In the genomic region with DNA sequence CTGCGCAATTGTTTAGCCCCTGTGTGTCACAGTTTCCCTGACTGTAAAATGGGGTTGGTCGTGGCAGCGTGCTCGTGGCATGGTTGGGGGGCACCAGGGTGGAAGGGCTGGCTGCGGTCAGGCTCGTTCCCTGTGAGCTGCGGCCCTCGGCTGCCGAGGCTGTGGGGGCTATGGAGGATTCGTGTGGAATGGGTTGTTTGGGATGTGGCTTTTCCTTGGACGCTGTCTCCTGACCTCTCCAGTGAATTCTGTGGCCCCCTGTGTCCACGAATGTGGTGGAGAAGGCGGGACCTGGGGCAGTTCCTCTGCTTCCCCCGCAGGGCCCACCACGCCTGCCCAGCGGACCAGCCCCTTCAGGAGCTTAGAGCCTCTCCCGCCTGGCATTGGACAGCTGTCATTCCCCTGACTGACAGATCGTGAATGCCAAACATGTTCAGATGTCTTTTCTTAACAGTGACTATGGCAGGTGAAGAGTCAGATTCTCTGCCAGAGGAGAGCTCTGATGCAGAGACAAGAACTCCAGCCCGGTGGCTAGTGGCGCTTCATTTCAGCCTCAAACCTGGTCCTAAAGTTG, we compare ENCODE assay signal across 9 cellular contexts. TPM values are rescaled to one million over a fixed set of nuclear protein-coding genes. Genes with fewer than 3 reads are reported as not detected.
"Had no signal": no experiment of that assay in that cellular context is flagged by ENCODE, and none has a peak within 500 bp of the region (broad histone marks: within the 10 kb centered on the region; RNA-seq: fewer than 3 reads in every experiment).

No MANE protein-coding gene starts in this region.

- H3K9me3 ChIP-seq: HAP-1 had no signal

- H3K36me3 ChIP-seq: HAP-1 had no signal

- ATAC-seq: GM23338, HCT116, K562 had no signal

- H3K4me3 ChIP-seq: GM23338, HAP-1, K562 had no signal

- FAIRE-seq: HTR-8/SVneo, K562 had no signal

- H3K4me2 ChIP-seq: GM23338 had no signal

- H3K4me1 ChIP-seq: HAP-1 had no signal

- DNase-seq: H7, HFFc6, IMR-90 had no signal

- H2AFZ ChIP-seq: GM23338 had no signal

RNA-seq across cellular contexts. Expression of a gene that starts 17.2 kb away (rescaled TPM):
- total RNA-seq: HT-29, IMR-90, K562 had no signal
- polyA plus RNA-seq: GM23338 had no signal

RNA-seq across cellular contexts. Expression of a gene that starts 38.5 kb away (rescaled TPM):
- total RNA-seq: HFFc6, IMR-90, K562 had no signal
- polyA plus RNA-seq: IMR-90, K562 had no signal
